ENCODE assay signal across 17 cellular contexts in genomic region chr7:69735582-69735981, GRCh38.
DNase-seq lines count a peak whose midpoint lies in the region; TF ChIP-seq lines count a peak whose summit lies in the region.
"Had no signal": no experiment of that assay in that cellular context is flagged by ENCODE, and none has a peak within 500 bp of the region (broad histone marks: within the 10 kb centered on the region; RNA-seq: fewer than 3 reads in every experiment).

No MANE protein-coding gene starts in this region.

- no peaks in the 10 kb centered on the region for H3K27me3 Mint-ChIP-seq in endodermal cell (ENCODE audit: insufficient read depth)
- H3K27me3 Mint-ChIP-seq: B cell had no signal

- H4K20me1 ChIP-seq in BLaER1 treated with 17β-estradiol and CSF1 and Interleukin-3, amounts not matched to agents 10 nM and 100 nM = peaks cover 16 to 84% (median 53%) of the 10 kb centered on the region in 11 experiments; a peak in 17 of 22 replicates

- TF ChIP-seq CTCF in endodermal cell (conservative IDR thresholded peaks at IDR 0.05) (no peak), lower leg skin (IDR thresholded peaks at IDR 0.05) (no peak)

- H3K4me1 Mint-ChIP-seq in endodermal cell = peaks cover 79% of the 10 kb centered on the region

- no peaks in the 10 kb centered on the region for H3K9me3 ChIP-seq in BLaER1 treated with 17β-estradiol and CSF1 and Interleukin-3, amounts not matched to agents 10 nM and 100 nM (replicated peaks in 1 of 11)
- no peaks in the 10 kb centered on the region for H3K9me3 ChIP-seq in endodermal cell (ENCODE audit: control insufficient read depth, low read length)
- H3K9me3 ChIP-seq: Caco-2 had no signal

- 68 to 100% methylated on average over 1 to 2 of the region's 2 CpGs for WGBS in endodermal cell (ENCODE audit: insufficient coverage in 1 of 2, insufficient read length in 1 of 2), 2 experiments
- WGBS in lower leg skin, 2 donors = 93 to 100% methylated on average over 2 of the region's 2 CpGs

- no peaks in the 10 kb centered on the region for H3K36me3 Mint-ChIP-seq in endodermal cell (ENCODE audit: low read depth)
- H3K36me3 Mint-ChIP-seq: CD4-positive, CD25-positive, alpha-beta regulatory T cell; CD8-positive, alpha-beta T cell had no signal

- peak overlapping the region; percentile 37 for H3K27ac Mint-ChIP-seq in endodermal cell
- H3K27ac Mint-ChIP-seq: B cell; CD4-positive, CD25-positive, alpha-beta regulatory T cell; CD8-positive, alpha-beta T cell had no signal

- peak overlapping the region; percentile 40 to 89 (median 75) for H3K4me2 ChIP-seq in BLaER1 treated with 17β-estradiol and CSF1 and Interleukin-3, amounts not matched to agents 10 nM and 100 nM

- H3K27me3 ChIP-seq in BLaER1 treated with 17β-estradiol and CSF1 and Interleukin-3, amounts not matched to agents 10 nM and 100 nM = no peaks in the 10 kb centered on the region
- H3K27me3 ChIP-seq in endodermal cell (ENCODE audit: control insufficient read depth, insufficient read depth, low read length, poor library complexity, severe bottlenecking) = no peaks in the 10 kb centered on the region

- no peaks in the 10 kb centered on the region for H3K9me3 Mint-ChIP-seq in endodermal cell
- H3K9me3 Mint-ChIP-seq: CD8-positive, alpha-beta T cell had no signal

- no peaks in the 10 kb centered on the region for H3K36me3 ChIP-seq in BLaER1 treated with 17β-estradiol and CSF1 and Interleukin-3, amounts not matched to agents 10 nM and 100 nM
- no peaks in the 10 kb centered on the region for H3K36me3 ChIP-seq in endodermal cell (ENCODE audit: control insufficient read depth, insufficient read depth, low read length)

- H3K4me1 ChIP-seq in BLaER1 treated with 17β-estradiol and CSF1 and Interleukin-3, amounts not matched to agents 10 nM and 100 nM = peaks cover 47 to 99% (median 81%) of the 10 kb centered on the region in 10 experiments
- H3K4me1 ChIP-seq in endodermal cell (ENCODE audit: control insufficient read depth, insufficient read depth, low read length) = peaks cover 33% of the 10 kb centered on the region

- no peak overlapping the region for H3K4me3 Mint-ChIP-seq in endodermal cell
- H3K4me3 Mint-ChIP-seq: B cell; CD4-positive, CD25-positive, alpha-beta regulatory T cell; CD8-positive, alpha-beta T cell had no signal

- H3K27ac ChIP-seq in BLaER1 treated with 17β-estradiol and CSF1 and Interleukin-3, amounts not matched to agents 10 nM and 100 nM = peak overlapping the region in 5 of 11 experiments; percentile 31 to 95 (median 44); a peak in 8 of 22 replicates
- no peak overlapping the region for H3K27ac ChIP-seq in endodermal cell (ENCODE audit: low read depth, low read length)
- H3K27ac ChIP-seq: 22Rv1, C4-2B, GM23248 had no signal

- intact Hi-C loops in lower leg skin (cut with DNase I; ENCODE audit: low total_unique reads) = no loop called here

- peak; percentile 75 for DNase-seq in NCI-H82 (lab: John Stamatoyannopoulos, UW)
- no peak for DNase-seq in NCI-H82 treated with DMSO at 0.1 percent for 48 hours (lab: John Stamatoyannopoulos, UW; ENCODE audit: unreplicated experiment)
- no peak for DNase-seq in endodermal cell
- no peak for DNase-seq in NK-92 treated with Interleukin-12 subunit alpha and Interleukin-12 subunit beta, amount 100 ng/mL, for 24 hours (lab: John Stamatoyannopoulos, UW)
- no peak for DNase-seq in lower leg skin (ENCODE audit: low spot score in 2 of 2)
- DNase-seq in erythroblast (lab: John Stamatoyannopoulos, UW) = no peak
- DNase-seq: Caco-2; CD4-positive, CD25-positive, alpha-beta regulatory T cell; CD8-positive, alpha-beta T cell; DMS153; DND-41; GM23248; H7 had no signal

- TF ChIP-seq POLR2A in lower leg skin (IDR thresholded peaks at IDR 0.05) (no peak), erythroblast (IDR thresholded peaks at IDR 0.05; ENCODE audit: low read length) (no peak)

- no peak overlapping the region for H3K4me3 ChIP-seq in BLaER1 treated with 17β-estradiol and CSF1 and Interleukin-3, amounts not matched to agents 10 nM and 100 nM
- H3K4me3 ChIP-seq in endodermal cell (ENCODE audit: low read length) (no peak overlapping the region), lower leg skin (ENCODE audit: low read depth, poor library complexity, severe bottlenecking) (no peak overlapping the region)
- H3K4me3 ChIP-seq: GM23248 had no signal

- peak overlapping the region in 2 of 11 experiments; percentile 11 to 14; a peak in 3 of 22 replicates for H3K9ac ChIP-seq in BLaER1 treated with 17β-estradiol and CSF1 and Interleukin-3, amounts not matched to agents 10 nM and 100 nM
- H3K9ac ChIP-seq in endodermal cell (ENCODE audit: extremely low read depth, low read length, poor library complexity, severe bottlenecking) = no peak overlapping the region
- H3K9ac ChIP-seq: GM23248 had no signal
